In genomic region chr20:18588554-18589043, GRCh38 we compare ENCODE assay signal across 8 cellular contexts. TPM values are rescaled to one million over a fixed set of nuclear protein-coding genes. Genes with fewer than 3 reads are reported as not detected.
A peak's percentile ranks its signal among the peaks of the same experiment; 100 is the strongest.
DNase-seq lines count a peak whose midpoint lies in the region; ATAC-seq and TF ChIP-seq lines count a peak whose summit lies in the region.

No MANE protein-coding gene starts in this region.

- no peak for DNase-seq in activated T-helper 2 cell treated with anti-CD3 and anti-CD28 coated beads, Interferon-gamma antibody, Interleukin-2, Interleukin-4, amounts not matched to agents 10 μg/mL and 5 μg/mL and 100 μg/mL, durations not matched to agents 14 hours and 24 hours and 36 hours (ENCODE audit: low spot score)
- DNase-seq in stomach (no peak), NCI-H187 treated with DMSO at 0.1 percent for 48 hours (lab: John Stamatoyannopoulos, UW) (no peak)
- DNase-seq in activated CD4-positive, CD25-positive, alpha-beta regulatory T cell (lab: John Stamatoyannopoulos, UW): no peak

- WGBS in stomach, 5 donors: 11 to 15% (median 13%) methylated on average over 19 of the region's 19 CpGs

- peak; percentile 10 for ATAC-seq in HG02870 (IDR thresholded peaks at IDR 0.05; ENCODE audit: unreplicated experiment)
- ATAC-seq in GM19452 (IDR thresholded peaks at IDR 0.05; ENCODE audit: unreplicated experiment): no peak

- peaks cover 9% of the 10 kb centered on the region for H3K27me3 Mint-ChIP-seq in activated T-helper 2 cell treated with anti-CD3 and anti-CD28 coated beads, Interferon-gamma antibody, Interleukin-2, Interleukin-4, amounts not matched to agents 10 μg/mL and 5 μg/mL and 100 μg/mL, durations not matched to agents 14 hours and 24 hours and 36 hours (ENCODE audit: low read depth)

- intact Hi-C loops in activated T-helper 2 cell treated with anti-CD3 and anti-CD28 coated beads, Interferon-gamma antibody, Interleukin-2, Interleukin-4, amounts not matched to agents 10 μg/mL and 5 μg/mL and 100 μg/mL, durations not matched to agents 14 hours and 24 hours and 36 hours (cut with micrococcal nuclease): loop anchor here (5.0 to 10.0 kb wide), 2 partner anchors 204 to 304 kb away; partner anchors contain the start of gene ZNF133
- intact Hi-C loops in stomach (cut with DNase I; ENCODE audit: low total_unique reads): no loop called here

- no peak overlapping the region for H3K9ac ChIP-seq in iPS-15b (ENCODE audit: low read depth, low read length)

- H3K9me3 ChIP-seq in iPS-15b (ENCODE audit: control insufficient read depth, insufficient read depth, low read length): no peaks in the 10 kb centered on the region
- H3K9me3 ChIP-seq in stomach: no peaks in the 10 kb centered on the region

- peak overlapping the region; percentile 64 to 87 (median 79) for H3K27ac ChIP-seq in stomach

- no peak for TF ChIP-seq EP300 in stomach (IDR thresholded peaks at IDR 0.05)

- no peaks in the 10 kb centered on the region for H3K36me3 Mint-ChIP-seq in activated T-helper 2 cell treated with anti-CD3 and anti-CD28 coated beads, Interferon-gamma antibody, Interleukin-2, Interleukin-4, amounts not matched to agents 10 μg/mL and 5 μg/mL and 100 μg/mL, durations not matched to agents 14 hours and 24 hours and 36 hours (ENCODE audit: low read depth)

- H3K9me3 Mint-ChIP-seq in activated T-helper 2 cell treated with anti-CD3 and anti-CD28 coated beads, Interferon-gamma antibody, Interleukin-2, Interleukin-4, amounts not matched to agents 10 μg/mL and 5 μg/mL and 100 μg/mL, durations not matched to agents 14 hours and 24 hours and 36 hours: no peaks in the 10 kb centered on the region

- no peaks in the 10 kb centered on the region for H3K27me3 ChIP-seq in iPS-15b (ENCODE audit: control insufficient read depth, insufficient read depth, low read length)
- no peaks in the 10 kb centered on the region for H3K27me3 ChIP-seq in stomach

- H3K4me3 ChIP-seq in GM08714 (ENCODE audit: low read length): peak overlapping the region; percentile 66
- H3K4me3 ChIP-seq in iPS-15b (ENCODE audit: low read depth, low read length): peak overlapping the region; percentile 85
- peak overlapping the region; percentile 70 to 99 (median 88) for H3K4me3 ChIP-seq in stomach

- peaks cover 20% of the 10 kb centered on the region for H3K4me1 Mint-ChIP-seq in activated T-helper 2 cell treated with anti-CD3 and anti-CD28 coated beads, Interferon-gamma antibody, Interleukin-2, Interleukin-4, amounts not matched to agents 10 μg/mL and 5 μg/mL and 100 μg/mL, durations not matched to agents 14 hours and 24 hours and 36 hours (ENCODE audit: low read depth)

- peak overlapping the region; percentile 74 for H3K27ac Mint-ChIP-seq in activated T-helper 2 cell treated with anti-CD3 and anti-CD28 coated beads, Interferon-gamma antibody, Interleukin-2, Interleukin-4, amounts not matched to agents 10 μg/mL and 5 μg/mL and 100 μg/mL, durations not matched to agents 14 hours and 24 hours and 36 hours

- peaks cover 3% of the 10 kb centered on the region for H3K4me1 ChIP-seq in iPS-15b (ENCODE audit: control insufficient read depth, insufficient read depth, low read length)
- peaks cover 4 to 28% (median 17%) of the 10 kb centered on the region in 4 donors for H3K4me1 ChIP-seq in stomach

- H3K4me3 Mint-ChIP-seq in activated T-helper 2 cell treated with anti-CD3 and anti-CD28 coated beads, Interferon-gamma antibody, Interleukin-2, Interleukin-4, amounts not matched to agents 10 μg/mL and 5 μg/mL and 100 μg/mL, durations not matched to agents 14 hours and 24 hours and 36 hours (ENCODE audit: low read depth): peak overlapping the region; percentile 87

- H3K36me3 ChIP-seq in iPS-15b (ENCODE audit: control insufficient read depth, insufficient read depth, low read length): no peaks in the 10 kb centered on the region
- H3K36me3 ChIP-seq in stomach: peaks cover 0 to 2% (median under 1%) of the 10 kb centered on the region in 4 donors

- TF ChIP-seq CTCF in stomach (IDR thresholded peaks at IDR 0.05): no peak

- TF ChIP-seq POLR2A in stomach (IDR thresholded peaks at IDR 0.05): no peak

RNA-seq across cellular contexts. Expression of gene DTD1, which starts 0.7 kb away (rescaled TPM):
- 49.9 and 50.3 TPM in 2 replicates for total RNA-seq in activated T-helper 2 cell treated with anti-CD3 and anti-CD28 coated beads, Interferon-gamma antibody, Interleukin-2, Interleukin-4, amounts not matched to agents 10 μg/mL and 5 μg/mL and 100 μg/mL, durations not matched to agents 14 hours and 24 hours and 36 hours
- total RNA-seq in stomach: 10 to 100 TPM in 3 of 5 donors, 1 to 10 TPM in 1, not detected in 1; 4.5 to 23.3 (median 13.8) TPM
- 10 to 100 TPM; 15.7 to 30.4 (median 23.0) TPM for polyA plus RNA-seq in stomach

RNA-seq across cellular contexts. Expression of gene SMIM26, which starts 21.4 kb away (rescaled TPM):
- total RNA-seq in activated T-helper 2 cell treated with anti-CD3 and anti-CD28 coated beads, Interferon-gamma antibody, Interleukin-2, Interleukin-4, amounts not matched to agents 10 μg/mL and 5 μg/mL and 100 μg/mL, durations not matched to agents 14 hours and 24 hours and 36 hours: 55.0 and 60.2 TPM in 2 replicates
- total RNA-seq in stomach: 100 to 1,000 TPM in 4 of 5 donors, 10 to 100 TPM in 1; 29.2 to 139 (median 114) TPM
- polyA plus RNA-seq in stomach: 100 to 1,000 TPM; 176 to 187 (median 178) TPM
